8 cellular contexts compared by ENCODE assay signal in the genomic region with DNA sequence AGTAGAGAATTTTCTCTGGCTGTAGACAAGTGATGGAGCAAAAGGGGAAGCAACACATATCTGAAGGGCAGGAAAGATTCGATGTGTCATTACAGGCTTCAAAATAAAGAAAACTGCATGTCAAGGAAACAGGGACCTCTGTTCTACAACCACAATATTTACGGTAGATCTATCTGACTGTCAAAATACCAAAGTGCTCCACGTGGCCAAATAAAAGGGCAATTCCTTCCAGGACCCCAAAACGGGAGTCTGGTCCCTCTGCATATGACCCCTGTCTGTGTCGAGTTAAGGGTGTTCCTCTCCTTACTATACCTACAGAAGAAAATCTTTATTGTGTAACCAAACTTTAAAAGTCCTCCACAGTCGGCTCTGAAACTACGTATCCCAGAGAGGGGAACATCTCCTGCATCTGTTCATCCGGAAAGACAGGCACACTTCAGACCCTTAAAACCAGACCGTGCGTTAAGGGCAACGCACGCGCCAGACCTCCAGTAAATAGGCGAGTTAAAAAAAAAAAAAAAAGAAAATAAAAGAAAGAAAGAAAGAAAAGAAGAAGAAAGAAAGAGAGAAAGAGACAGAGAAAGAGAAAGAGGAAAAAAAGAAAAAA. TPM values are rescaled to one million over a fixed set of nuclear protein-coding genes. Genes with fewer than 3 reads are reported as not detected.
A peak's percentile ranks its signal among the peaks of the same experiment; 100 is the strongest.
DNase-seq lines count a peak whose midpoint lies in the region; ATAC-seq and TF ChIP-seq lines count a peak whose summit lies in the region.

No MANE protein-coding gene starts in this region.

- H3K4me1 Mint-ChIP-seq in memory B cell = peaks cover 20% of the 10 kb centered on the region

- no peak overlapping the region for H3K27ac ChIP-seq in foreskin keratinocyte

- H3K4me3 ChIP-seq in LNCaP clone FGC (ENCODE audit: low read depth, low read length) = peak overlapping the region; percentile 81
- peak overlapping the region; percentile 96 for H3K4me3 ChIP-seq in astrocyte of the cerebellum (ENCODE audit: low read depth, low read length)

- DNase-seq in COLO668 (lab: John Stamatoyannopoulos, UW; ENCODE audit: unreplicated experiment) = peak; percentile 5
- no peak for DNase-seq in LNCaP clone FGC (ENCODE audit: low read depth)
- DNase-seq in astrocyte of the cerebellum (ENCODE audit: low read depth) = no peak
- no peak for DNase-seq in memory B cell (ENCODE audit: low spot score in 2 of 2)
- DNase-seq in globus pallidus (ENCODE audit: low spot score) = no peak
- DNase-seq in NK-92 (lab: John Stamatoyannopoulos, UW; ENCODE audit: unreplicated experiment) = no peak
- no peak for DNase-seq in C1 segment of cervical spinal cord (lab: John Stamatoyannopoulos, UW)
- DNase-seq in foreskin keratinocyte = no peak

- H3K4me3 Mint-ChIP-seq in memory B cell = peak overlapping the region; percentile 96

- TF ChIP-seq CTCF in LNCaP clone FGC (IDR thresholded peaks at IDR 0.05; ENCODE audit: control insufficient read depth, extremely low read depth, insufficient read depth) = no peak
- TF ChIP-seq CTCF in astrocyte of the cerebellum (IDR thresholded peaks at IDR 0.05; ENCODE audit: low read depth, low read length, missing control alignments) = no peak
- TF ChIP-seq CTCF in foreskin keratinocyte (conservative IDR thresholded peaks at IDR 0.05) = no peak

- H3K4me1 ChIP-seq in foreskin keratinocyte = peaks cover 4% of the 10 kb centered on the region

- peak overlapping the region; percentile 93 for H3K27ac Mint-ChIP-seq in memory B cell

- ATAC-seq in memory B cell (ENCODE audit: low read depth) (no peak), foreskin keratinocyte (no peak)

- no peaks in the 10 kb centered on the region for H3K27me3 ChIP-seq in foreskin keratinocyte

- peaks cover 3% of the 10 kb centered on the region for H3K36me3 Mint-ChIP-seq in memory B cell

- H3K9me3 Mint-ChIP-seq in memory B cell = no peaks in the 10 kb centered on the region

- H3K27me3 Mint-ChIP-seq in memory B cell = no peaks in the 10 kb centered on the region

- in situ Hi-C loops in astrocyte of the cerebellum (cut with HindIII; ENCODE audit: low sequenced_read_pairs) = no loop called here

RNA-seq across cellular contexts. Expression of a gene that starts 0.8 kb away (rescaled TPM):
- total RNA-seq in foreskin keratinocyte = 147 and 151 TPM in 2 replicates
- 136 and 158 TPM in 2 replicates for polyA plus RNA-seq in foreskin keratinocyte

RNA-seq across cellular contexts. Expression of a gene that starts 47.1 kb away (rescaled TPM):
- 0.17 and 0.18 TPM in 2 replicates for total RNA-seq in foreskin keratinocyte
- polyA plus RNA-seq in foreskin keratinocyte = 0.11 and 0.13 TPM in 2 replicates
